Comparison of ENCODE assay signal across 22 cellular contexts in genomic region chr20:18879262-18879661, GRCh38.
DNase-seq lines count a peak whose midpoint lies in the region; ATAC-seq and TF ChIP-seq lines count a peak whose summit lies in the region.
"Had no signal": no experiment of that assay in that cellular context is flagged by ENCODE, and none has a peak within 500 bp of the region (broad histone marks: within the 10 kb centered on the region; RNA-seq: fewer than 3 reads in every experiment).

No MANE protein-coding gene starts in this region.

- DNase-seq in A673 (ENCODE audit: low spot score) (peak; percentile 34), RWPE1 (ENCODE audit: low spot score) (peak; percentile 34), glomerular visceral epithelial cell (ENCODE audit: extremely low spot score) (peak; percentile 73), HPDE6-E6E7 (ENCODE audit: extremely low spot score) (no peak), DMS79 treated with DMSO at 0.1 percent for 48 hours (lab: John Stamatoyannopoulos, UW) (no peak), ecto neural progenitor cell (ENCODE audit: low spot score) (no peak)
- DNase-seq: activated CD4-positive, CD25-positive, alpha-beta regulatory T cell; activated naive CD4-positive, alpha-beta T cell treated with Interleukin-2 at 50 U/mL for 16 hours; activated T-cell treated with anti-CD3 and anti-CD28 coated beads, Interleukin-2, amount 50 U/mL, for 72 hours; erythroblast; foreskin melanocyte; Karpas-422; NCI-H524 treated with DMSO at 0.1 percent for 48 hours; Peyer's patch; sigmoid colon; stimulated activated CD4-positive, alpha-beta T cell treated with anti-CD3 and anti-CD28 coated beads, Interleukin-15, amount 100 ng/mL, for 24 hours; stimulated activated naive CD4-positive, alpha-beta T cell treated with Interleukin-2 at 50 U/mL for 16 hours; testis had no signal

- no peak for TF ChIP-seq CTCF in A673 (conservative IDR thresholded peaks at IDR 0.05; ENCODE audit: low read depth, low read length)
- no peak for TF ChIP-seq CTCF in HEK293 (tag by site-specific recombination; IDR thresholded peaks at IDR 0.05)
- TF ChIP-seq CTCF in RWPE1 (conservative IDR thresholded peaks at IDR 0.05; ENCODE audit: low read depth): no peak

- no TSS peak for BruUV-seq in A673 (replicated peaks; lab: Mats Ljungman, UMichigan)

- H3K27ac ChIP-seq in A673 (ENCODE audit: low read depth, low read length, poor library complexity, severe bottlenecking) (no peak overlapping the region), HEK293 (ENCODE audit: extremely low read depth, low read depth, low read length) (no peak overlapping the region), RWPE1 (peak overlapping the region; percentile 80)
- H3K27ac ChIP-seq: C4-2B, Peyer's patch, sigmoid colon, testis had no signal

- CTCF ChIA-PET in A673 (lab: Charles Lee) (no interaction called here), HEK293 (lab: Yijun Ruan, JAX) (interaction anchor here (0.6 kb wide), 3 partner anchors 163 to 1736 kb away, joined by 3 read pairs; no protein-coding TSS in a partner anchor), RWPE1 (lab: Yijun Ruan, JAX) (interaction anchor here (0.5 kb wide), 1 partner anchor 23 kb away, joined by 3 read pairs; no protein-coding TSS in a partner anchor)

- no peaks in the 10 kb centered on the region for H3K4me1 ChIP-seq in A673 (ENCODE audit: insufficient read depth, low read length, poor library complexity, severe bottlenecking)
- no peaks in the 10 kb centered on the region for H3K4me1 ChIP-seq in HEK293 (ENCODE audit: control insufficient read depth, insufficient read depth, low read length)
- H3K4me1 ChIP-seq: HAP-1, Peyer's patch, sigmoid colon, testis had no signal

- H3K9me3 ChIP-seq in A673 (ENCODE audit: low read depth, low read length, poor library complexity, severe bottlenecking) (peaks cover 4% of the 10 kb centered on the region), HEK293 (ENCODE audit: control insufficient read depth, insufficient read depth, low read depth, low read length) (no peaks in the 10 kb centered on the region)
- H3K9me3 ChIP-seq: HAP-1, Peyer's patch, sigmoid colon, testis had no signal

- no peaks in the 10 kb centered on the region for H3K36me3 ChIP-seq in A673 (ENCODE audit: insufficient read depth, low read length, poor library complexity, severe bottlenecking)
- no peaks in the 10 kb centered on the region for H3K36me3 ChIP-seq in HEK293 (ENCODE audit: control insufficient read depth in 2 of 2, insufficient read depth in 1 of 2, low read length in 2 of 2)
- H3K36me3 ChIP-seq: HAP-1, Peyer's patch, sigmoid colon had no signal

- intact Hi-C loops in A673 (cut with micrococcal nuclease; ENCODE audit: unreplicated experiment): no loop called here

- POLR2A ChIA-PET in A673 (lab: Charles Lee; ENCODE audit: low non-redundant PET) (interaction anchor here (0.6 kb wide), 1 partner anchor 53 kb away, joined by 6 read pairs; no protein-coding TSS in a partner anchor), HEK293 (lab: Yijun Ruan, JAX) (no interaction called here), RWPE1 (lab: Yijun Ruan, JAX; ENCODE audit: low non-redundant PET) (no interaction called here)

- H3K4me3 ChIP-seq in A673 (ENCODE audit: low read depth, low read length, poor library complexity, severe bottlenecking) (no peak overlapping the region), HEK293 (ENCODE audit: low read depth, low read length) (no peak overlapping the region)
- H3K4me3 ChIP-seq: HAP-1, Peyer's patch, sigmoid colon, testis had no signal

- no peak for ATAC-seq in GM18909 (IDR thresholded peaks at IDR 0.05; ENCODE audit: poor library complexity, unreplicated experiment)
- ATAC-seq: activated T-cell treated with anti-CD3 and anti-CD28 coated beads, Interleukin-2, amount 50 U/mL, for 72 hours had no signal

- H3K27me3 ChIP-seq in A673 (replicated peaks; ENCODE audit: insufficient read depth, low read depth, low read length, poor library complexity): peaks cover 4% of the 10 kb centered on the region
- H3K27me3 ChIP-seq: Peyer's patch, sigmoid colon, testis had no signal

TF ChIP-seq in HEK293, 187 proteins besides CTCF, POLR2A, EP300 and RAD21:
- TF ChIP-seq ZNF404 (tag by site-specific recombination; IDR thresholded peaks at IDR 0.05) (no peak), ZFHX2 (tag by site-specific recombination; conservative IDR thresholded peaks at IDR 0.05) (0 out of 2 replicates have a peak, but pooled peaks have one; percentile 22), ZNF843 (tag by site-specific recombination; IDR thresholded peaks at IDR 0.05) (no peak), ZNF362 (tag by site-specific recombination; IDR thresholded peaks at IDR 0.05) (no peak), ZNF121 (tag by site-specific recombination; IDR thresholded peaks at IDR 0.05) (no peak), EGR2 (tag by site-specific recombination; IDR thresholded peaks at IDR 0.05; ENCODE audit: low read depth) (peak; percentile 64)

Comparison
In these comparisons a context has a peak if more than half of its experiments do, and no peak if none do; other contexts are left out.
1. DNase-seq: peak in A673 (single experiment), RWPE1 (single experiment) and glomerular visceral epithelial cell (single experiment); none in HPDE6-E6E7 (single experiment), DMS79 treated with DMSO at 0.1 percent for 48 hours (single experiment) and ecto neural progenitor cell (single experiment).